ENCODE assay signal across 21 cellular contexts in genomic region chr20:58688838-58689237, GRCh38. TPM values are rescaled to one million over a fixed set of nuclear protein-coding genes. Genes with fewer than 3 reads are reported as not detected.
A peak's percentile ranks its signal among the peaks of the same experiment; 100 is the strongest.
DNase-seq lines count a peak whose midpoint lies in the region; ATAC-seq, FAIRE-seq and TF ChIP-seq lines count a peak whose summit lies in the region.
"Had no signal": no experiment of that assay in that cellular context is flagged by ENCODE, and none has a peak within 500 bp of the region (broad histone marks: within the 10 kb centered on the region; RNA-seq: fewer than 3 reads in every experiment).

No MANE protein-coding gene starts in this region.

- BruUV-seq in endothelial cell of umbilical vein (replicated peaks; lab: Mats Ljungman, UMichigan) = no TSS peak

- CTCF ChIA-PET in endothelial cell of umbilical vein (lab: Charles Lee) = interaction anchor here (1.4 to 2.1 kb wide), 2 partner anchors 38 to 207 kb away, joined by 6 to 14 read pairs; partner anchors contain the start of gene STX16

- no peak overlapping the region for H4K12ac ChIP-seq in trophoblast cell (ENCODE audit: low read depth, low read length)

- no peaks in the 10 kb centered on the region for H3K27me3 ChIP-seq in endothelial cell of umbilical vein (ENCODE audit: control insufficient read depth in 2 of 2, insufficient read depth in 2 of 2, low read length in 2 of 2)
- H3K27me3 ChIP-seq in trophoblast cell (ENCODE audit: insufficient read depth, low read length) = no peaks in the 10 kb centered on the region
- H3K27me3 ChIP-seq: foreskin keratinocyte, sigmoid colon, tibial nerve had no signal

- H3K36me3 ChIP-seq in endothelial cell of umbilical vein (ENCODE audit: control insufficient read depth in 2 of 2, extremely low read depth in 1 of 2, insufficient read depth in 2 of 2, low read length in 2 of 2) = no peaks in the 10 kb centered on the region
- no peaks in the 10 kb centered on the region for H3K36me3 ChIP-seq in trophoblast cell (ENCODE audit: control insufficient read depth in 1 of 2, insufficient read depth in 2 of 2, low read length in 2 of 2)
- H3K36me3 ChIP-seq: lower lobe of right lung had no signal

- H2BK12ac ChIP-seq in trophoblast cell (ENCODE audit: low read length) = no peak overlapping the region

- peaks cover 13% of the 10 kb centered on the region for H3K4me1 ChIP-seq in endothelial cell of umbilical vein (ENCODE audit: control insufficient read depth, extremely low read depth, insufficient read depth, low read length)
- peaks cover 8 to 12% of the 10 kb centered on the region in 2 experiments for H3K4me1 ChIP-seq in trophoblast cell (ENCODE audit: control insufficient read depth in 1 of 2, insufficient read depth in 2 of 2, low read length in 2 of 2)
- H3K4me1 ChIP-seq: foreskin keratinocyte had no signal

- H3K9ac ChIP-seq in endothelial cell of umbilical vein (replicated peaks; ENCODE audit: extremely low read depth, insufficient read depth, low read length) (no peak overlapping the region), trophoblast cell (ENCODE audit: low read length) (no peak overlapping the region)

- WGBS in trophoblast cell (ENCODE audit: extremely low coverage, insufficient coverage, insufficient read length) = no CpG with 5 or more reads among the region's 6 CpGs

- H4K8ac ChIP-seq in trophoblast cell (ENCODE audit: low read depth, low read length) = no peak overlapping the region

- no peak for TF ChIP-seq POLR2A in endothelial cell of umbilical vein (IDR thresholded peaks at IDR 0.05; ENCODE audit: low read depth, low read length)

- H2BK5ac ChIP-seq in trophoblast cell (ENCODE audit: low read depth, low read length, poor library complexity) = no peak overlapping the region

- H3K9me1 ChIP-seq in endothelial cell of umbilical vein (replicated peaks; ENCODE audit: control insufficient read depth, extremely low read depth, insufficient read depth, low read length) = no peaks in the 10 kb centered on the region

- no peak overlapping the region for H3K14ac ChIP-seq in trophoblast cell (ENCODE audit: low read length)

- H3K4me3 ChIP-seq in HFF-Myc (replicated peaks; ENCODE audit: low read depth, low read length) (no peak overlapping the region), endothelial cell of umbilical vein (replicated peaks in 1 of 3; ENCODE audit: insufficient read depth in 1 of 3, low read depth in 1 of 3, low read length in 3 of 3) (no peak overlapping the region), trophoblast cell (ENCODE audit: low read depth, low read length) (no peak overlapping the region)
- H3K4me3 ChIP-seq: lower lobe of right lung, sigmoid colon, tibial nerve had no signal

- H3K4ac ChIP-seq in trophoblast cell (ENCODE audit: low read depth, low read length) = no peak overlapping the region

- DNase-seq in HFF-Myc (ENCODE audit: extremely low read depth, low read depth) (peak; percentile 27), NCI-H2171 treated with DMSO at 0.1 percent for 48 hours (lab: John Stamatoyannopoulos, UW) (peak; percentile 93), endothelial cell of umbilical vein (ENCODE audit: low read depth, low spot score) (peak; percentile 49), trophoblast cell (no peak), HuH-7.5 (ENCODE audit: low spot score) (no peak), 8988T (no peak)
- DNase-seq: activated CD4-positive, alpha-beta T cell treated with anti-CD3 and anti-CD28 coated beads for 4 hours; C1 segment of cervical spinal cord; DMS79 treated with DMSO at 0.1 percent for 48 hours; effector memory CD4-positive, alpha-beta T cell; foreskin keratinocyte; lower lobe of right lung; NCI-H2029 treated with DMSO at 0.1 percent for 48 hours; SIG-M5; sigmoid colon; stimulated activated CD4-positive, alpha-beta T cell treated with anti-CD3 and anti-CD28 coated beads, Interleukin-4, amount 100 ng/mL, for 24 hours had no signal

- H3K27ac ChIP-seq in endothelial cell of umbilical vein (ENCODE audit: insufficient read depth, low read depth, low read length) = no peak overlapping the region
- no peak overlapping the region for H3K27ac ChIP-seq in trophoblast cell (ENCODE audit: low read depth, low read length)
- H3K27ac ChIP-seq: foreskin keratinocyte, lower lobe of right lung had no signal

- no peak for FAIRE-seq in endothelial cell of umbilical vein (lab: Jason Lieb, UNC)

- no peak for TF ChIP-seq CTCF in HFF-Myc (IDR thresholded peaks at IDR 0.05; ENCODE audit: low read depth, low read length, missing control alignments)
- no peak for TF ChIP-seq CTCF in endothelial cell of umbilical vein (IDR thresholded peaks at IDR 0.05; ENCODE audit: extremely low read depth in 1 of 2, insufficient read depth in 1 of 2, low read depth in 1 of 2, low read length in 2 of 2)

- ATAC-seq in HG02885 (IDR thresholded peaks at IDR 0.05; ENCODE audit: poor library complexity, unreplicated experiment) = no peak
- no peak for ATAC-seq in HG03460 (IDR thresholded peaks at IDR 0.05; ENCODE audit: unreplicated experiment)
- ATAC-seq: activated naive CD4-positive, alpha-beta T cell treated with anti-CD3 and anti-CD28 coated beads, Interleukin-2, amount 50 U/mL, for 72 hours; foreskin keratinocyte; lower lobe of right lung; natural killer cell treated with Interleukin-12 subunit alpha and Interleukin-12 subunit beta and Interleukin-15 and Interleukin-18, amount 100 ng/mL, for 72 hours had no signal

- H3K9me3 ChIP-seq in endothelial cell of umbilical vein (replicated peaks; ENCODE audit: control insufficient read depth, insufficient read depth, low read length) (no peaks in the 10 kb centered on the region), trophoblast cell (ENCODE audit: insufficient read depth, low read depth, low read length) (no peaks in the 10 kb centered on the region)
- H3K9me3 ChIP-seq: lower lobe of right lung, sigmoid colon, tibial nerve had no signal

- H3K18ac ChIP-seq in trophoblast cell (ENCODE audit: low read length) = no peak overlapping the region

- H3K79me2 ChIP-seq in endothelial cell of umbilical vein (ENCODE audit: control insufficient read depth, insufficient read depth, low read length) = peaks cover 4% of the 10 kb centered on the region
- peaks cover 2% of the 10 kb centered on the region for H3K79me2 ChIP-seq in trophoblast cell (ENCODE audit: control insufficient read depth, insufficient read depth, low read length, poor library complexity)

- H2AFZ ChIP-seq in endothelial cell of umbilical vein (ENCODE audit: low read depth, low read length) (peak overlapping the region; percentile 28), trophoblast cell (ENCODE audit: insufficient read depth, low read length, poor library complexity) (no peak overlapping the region)

- no peaks in the 10 kb centered on the region for H4K20me1 ChIP-seq in endothelial cell of umbilical vein (replicated peaks; ENCODE audit: control insufficient read depth, extremely low read depth, insufficient read depth, low read length)

- intact Hi-C loops in endothelial cell of umbilical vein (cut with micrococcal nuclease) = no loop called here

- dilution Hi-C loops in endothelial cell of umbilical vein (cut with MboI; ENCODE audit: extremely low pct_ligation_motif_present, low sequenced_read_pairs) = no loop called here

- H2AK5ac ChIP-seq in trophoblast cell (ENCODE audit: low read length) = no peak overlapping the region

- no peak overlapping the region for H4K91ac ChIP-seq in trophoblast cell (ENCODE audit: low read depth, low read length)

- peaks cover 9% of the 10 kb centered on the region for H3K79me1 ChIP-seq in trophoblast cell (ENCODE audit: low read length)

- POLR2A ChIA-PET in endothelial cell of umbilical vein (lab: Charles Lee) = no interaction called here

- H3K4me2 ChIP-seq in endothelial cell of umbilical vein (ENCODE audit: insufficient read depth, low read length) (no peak overlapping the region), trophoblast cell (ENCODE audit: low read length) (no peak overlapping the region)

- H3K23ac ChIP-seq in trophoblast cell (ENCODE audit: low read length) = peak overlapping the region; percentile 48

- no peak overlapping the region for H2BK120ac ChIP-seq in trophoblast cell (ENCODE audit: insufficient read depth, low read length, poor library complexity)

TF ChIP-seq in endothelial cell of umbilical vein, 7 proteins besides CTCF, POLR2A, EP300 and RAD21:
- TF ChIP-seq POLR2AphosphoS5 (IDR thresholded peaks at IDR 0.05; ENCODE audit: insufficient read depth, low read depth, low read length) = no peak

RNA-seq across cellular contexts. Expression of gene NPEPL1, which starts 3.8 kb away (rescaled TPM):
- total RNA-seq in endothelial cell of umbilical vein = 39.1 and 40.8 TPM in 2 replicates
- polyA plus RNA-seq in endothelial cell of umbilical vein = 22.5 and 22.6 TPM in 2 replicates
- polyA plus RNA-seq in endothelial cell of umbilical vein (2011; cell fraction: cytosol; rRNA removed) = 8.2 and 10.3 TPM in 2 replicates
- 90.6 and 118 TPM in 2 replicates for polyA plus RNA-seq in endothelial cell of umbilical vein (2011; cell fraction: nucleus; rRNA removed)
- 29.5 and 42.1 TPM in 2 replicates for polyA plus RNA-seq in endothelial cell of umbilical vein (2012)
- polyA minus RNA-seq in endothelial cell of umbilical vein = 16.8 and 19.1 TPM in 2 replicates
- 16.6 TPM for polyA minus RNA-seq in endothelial cell of umbilical vein (2011; cell fraction: cytosol; rRNA and poly(A)+ RNA removed)
- 16.9 and 35.5 TPM in 2 replicates for polyA minus RNA-seq in endothelial cell of umbilical vein (2011; cell fraction: nucleus; rRNA and poly(A)+ RNA removed)
- polyA plus RNA-seq in trophoblast cell (2013) = 11.3 and 12.1 TPM in 2 replicates

RNA-seq across cellular contexts. Expression of gene STX16, which starts 37.8 kb away (rescaled TPM):
- 58.5 and 63.5 TPM in 2 replicates for total RNA-seq in endothelial cell of umbilical vein
- 33.0 and 43.1 TPM in 2 replicates for polyA plus RNA-seq in endothelial cell of umbilical vein
- polyA plus RNA-seq in endothelial cell of umbilical vein (2011; cell fraction: cytosol; rRNA removed) = 36.8 and 43.5 TPM in 2 replicates
- polyA plus RNA-seq in endothelial cell of umbilical vein (2011; cell fraction: nucleus; rRNA removed) = 138 and 200 TPM in 2 replicates
- 60.7 and 62.4 TPM in 2 replicates for polyA plus RNA-seq in endothelial cell of umbilical vein (2012)
- polyA minus RNA-seq in endothelial cell of umbilical vein = 52.1 and 74.7 TPM in 2 replicates
- 15.7 TPM for polyA minus RNA-seq in endothelial cell of umbilical vein (2011; cell fraction: cytosol; rRNA and poly(A)+ RNA removed)
- 39.8 and 43.1 TPM in 2 replicates for polyA minus RNA-seq in endothelial cell of umbilical vein (2011; cell fraction: nucleus; rRNA and poly(A)+ RNA removed)
- polyA plus RNA-seq in trophoblast cell (2013) = 26.9 and 28.5 TPM in 2 replicates

Comparison
In these comparisons a context has a peak if more than half of its experiments do, and no peak if none do; other contexts are left out.
1. DNase-seq: peak in HFF-Myc (single experiment), NCI-H2171 treated with DMSO at 0.1 percent for 48 hours (single experiment) and endothelial cell of umbilical vein (single experiment); none in trophoblast cell (0 of 2), HuH-7.5 (single experiment) and 8988T (single experiment).